In genomic region chr7:73541722-73542121, GRCh38 we compare ENCODE assay signal across 1 cellular context.
A peak's percentile ranks its signal among the peaks of the same experiment; 100 is the strongest.
TF ChIP-seq lines count a peak whose summit lies in the region.

No MANE protein-coding gene starts in this region.

TF ChIP-seq in GM12878, 131 proteins besides CTCF, POLR2A, EP300 and RAD21:
- TF ChIP-seq IKZF1 (conservative IDR thresholded peaks at IDR 0.05): no peak
- TF ChIP-seq PAX5 (IDR thresholded peaks at IDR 0.05; ENCODE audit: borderline replicate concordance, low read depth, low read length): peak; percentile 93
TF ChIP-seq in GM12878: peak in this region for 1.
